In the genomic region with DNA sequence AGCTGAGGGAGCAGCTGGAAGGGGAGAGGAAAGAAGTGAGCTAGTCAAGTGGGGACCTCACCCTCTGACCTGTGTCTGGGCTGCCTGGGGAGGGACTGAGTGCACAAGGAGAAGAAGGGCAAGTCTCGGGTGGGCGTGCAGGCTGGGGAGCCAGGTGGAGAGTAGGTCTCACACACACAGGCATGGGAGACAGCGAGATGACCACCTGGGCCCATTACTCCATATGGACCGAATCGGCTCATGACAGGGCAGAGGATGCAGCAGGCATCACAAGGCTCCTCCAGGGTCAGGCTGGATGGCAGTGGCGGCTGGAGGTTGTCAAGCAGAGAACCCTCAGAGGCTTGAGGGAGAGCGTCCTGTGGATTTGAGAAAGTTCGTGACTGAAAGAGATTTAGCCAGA, we compare ENCODE assay signal across 17 cellular contexts.
"Had no signal": no experiment of that assay in that cellular context is flagged by ENCODE, and none has a peak within 500 bp of the region (broad histone marks: within the 10 kb centered on the region; RNA-seq: fewer than 3 reads in every experiment).

No MANE protein-coding gene starts in this region.

- DNase-seq: colonic mucosa; dermis blood vessel endothelial cell; erythroblast; foreskin keratinocyte; heart left ventricle; hippocampal formation; kidney glomerular epithelial cell; mesendoderm; naive thymus-derived CD4-positive, alpha-beta T cell; small intestine; stimulated activated CD4-positive, alpha-beta T cell treated with anti-CD3 and anti-CD28 coated beads, Interleukin-2, amount 100 ng/mL, for 48 hours; stimulated activated CD8-positive, alpha-beta memory T cell treated with anti-CD3 and anti-CD28 coated beads, Interleukin-4, amount 100 ng/mL, for 48 hours; upper lobe of left lung; uterus had no signal

- H3K9me3 ChIP-seq: colonic mucosa, heart left ventricle, tibial artery, upper lobe of left lung, uterus had no signal

- H3K27me3 Mint-ChIP-seq: naive thymus-derived CD4-positive, alpha-beta T cell; stimulated activated memory B cell treated with anti-CD40 and anti-IgM and Interleukin-4, amounts not matched to agents 10 μg/mL and 1 μg/mL and 100 μg/mL, for 72 hours; stimulated activated naive CD8-positive, alpha-beta T cell treated with anti-CD3 and anti-CD28 coated beads, Interleukin-15, Interleukin-2, amounts not matched to agents 100 ng/mL and 50 ng/mL, for 24 hours had no signal

- H3K27ac ChIP-seq: colonic mucosa, foreskin keratinocyte, heart left ventricle, tibial artery, upper lobe of left lung, uterus had no signal

- H3K27me3 ChIP-seq: colonic mucosa, foreskin keratinocyte, heart left ventricle, tibial artery, upper lobe of left lung, uterus had no signal

- H3K4me1 ChIP-seq: colonic mucosa, foreskin keratinocyte, heart left ventricle, tibial artery, upper lobe of left lung, uterus had no signal

- H3K4me3 Mint-ChIP-seq: naive thymus-derived CD4-positive, alpha-beta T cell; stimulated activated memory B cell treated with anti-CD40 and anti-IgM and Interleukin-4, amounts not matched to agents 10 μg/mL and 1 μg/mL and 100 μg/mL, for 72 hours; stimulated activated naive CD8-positive, alpha-beta T cell treated with anti-CD3 and anti-CD28 coated beads, Interleukin-15, Interleukin-2, amounts not matched to agents 100 ng/mL and 50 ng/mL, for 24 hours had no signal

- H3K36me3 ChIP-seq: colonic mucosa, uterus had no signal

- H3K4me3 ChIP-seq: colonic mucosa, heart left ventricle, tibial artery, upper lobe of left lung, uterus had no signal

- H3K9me3 Mint-ChIP-seq: naive thymus-derived CD4-positive, alpha-beta T cell; stimulated activated memory B cell treated with anti-CD40 and anti-IgM and Interleukin-4, amounts not matched to agents 10 μg/mL and 1 μg/mL and 100 μg/mL, for 72 hours; stimulated activated naive CD8-positive, alpha-beta T cell treated with anti-CD3 and anti-CD28 coated beads, Interleukin-15, Interleukin-2, amounts not matched to agents 100 ng/mL and 50 ng/mL, for 24 hours had no signal

- ATAC-seq: foreskin keratinocyte; heart left ventricle; naive thymus-derived CD4-positive, alpha-beta T cell; stimulated activated memory B cell treated with anti-CD40 and anti-IgM and Interleukin-4, amounts not matched to agents 10 μg/mL and 1 μg/mL and 100 μg/mL, for 72 hours had no signal

- H3K4me1 Mint-ChIP-seq: stimulated activated memory B cell treated with anti-CD40 and anti-IgM and Interleukin-4, amounts not matched to agents 10 μg/mL and 1 μg/mL and 100 μg/mL, for 72 hours had no signal

- H3K27ac Mint-ChIP-seq: stimulated activated memory B cell treated with anti-CD40 and anti-IgM and Interleukin-4, amounts not matched to agents 10 μg/mL and 1 μg/mL and 100 μg/mL, for 72 hours; stimulated activated naive CD8-positive, alpha-beta T cell treated with anti-CD3 and anti-CD28 coated beads, Interleukin-15, Interleukin-2, amounts not matched to agents 100 ng/mL and 50 ng/mL, for 24 hours had no signal
